In genomic region chr4:148405161-148405893, GRCh38 we compare ENCODE assay signal across 25 cellular contexts.
"Had no signal": no experiment of that assay in that cellular context is flagged by ENCODE, and none has a peak within 500 bp of the region (broad histone marks: within the 10 kb centered on the region; RNA-seq: fewer than 3 reads in every experiment).

No MANE protein-coding gene starts in this region.

- H3K27ac Mint-ChIP-seq: activated CD4-positive, alpha-beta T cell treated with anti-CD3 and anti-CD28 coated beads for 36 hours; activated naive CD8-positive, alpha-beta T cell treated with anti-CD3 and anti-CD28 coated beads, Interleukin-2, amount 10 ng/mL, durations not matched to agents 7 days and 5 days; dendritic cell treated with granulocyte-macrophage colony-stimulating factor and Interleukin-4, amounts not matched to agents 40 ng/mL and 50 ng/mL, for 4 days; endodermal cell; immature natural killer cell; T-helper 2 cell treated with Interferon-gamma antibody and Interleukin-4, amounts not matched to agents 5 μg/mL and 100 μg/mL, for 36 hours had no signal

- H3K9me3 ChIP-seq: ascending aorta, thoracic aorta had no signal

- H3K27me3 ChIP-seq: ascending aorta, brain microvascular endothelial cell had no signal

- H3K4me3 ChIP-seq: ascending aorta, thoracic aorta had no signal

- H3K36me3 ChIP-seq: ascending aorta, brain microvascular endothelial cell, thoracic aorta had no signal

- ATAC-seq: activated CD4-positive, alpha-beta T cell treated with anti-CD3 and anti-CD28 coated beads for 36 hours; esophagus mucosa; stimulated activated naive CD8-positive, alpha-beta T cell treated with anti-CD3 and anti-CD28 coated beads, Interleukin-15, Interleukin-2, amounts not matched to agents 100 U/mL and 50 U/mL, for 24 hours had no signal

- H3K4me1 ChIP-seq: ascending aorta had no signal

- DNase-seq: activated CD4-positive, alpha-beta T cell treated with anti-CD3 and anti-CD28 coated beads for 36 hours; activated CD4-positive, alpha-beta T cell treated with anti-CD3 and anti-CD28 coated beads, Interleukin-2, amount 50 U/mL, for 4 hours; activated CD4-positive, CD25-positive, alpha-beta regulatory T cell; activated effector memory CD4-positive, alpha-beta T cell treated with Interleukin-2 at 50 U/mL for 16 hours; activated naive CD4-positive, alpha-beta T cell treated with Interleukin-2 at 50 U/mL for 16 hours; activated naive CD8-positive, alpha-beta T cell treated with anti-CD3 and anti-CD28 coated beads, Interleukin-2, amount 10 ng/mL, durations not matched to agents 7 days and 5 days; brain microvascular endothelial cell; endodermal cell; foreskin fibroblast; head of caudate nucleus; hypothalamus; immature natural killer cell; kidney; naive B cell; nucleus accumbens; right cardiac atrium; stimulated activated CD4-positive, alpha-beta T cell treated with anti-CD3 and anti-CD28 coated beads, Interleukin-2, amount 100 ng/mL, for 48 hours; stimulated activated naive CD8-positive, alpha-beta T cell treated with anti-CD3 and anti-CD28 coated beads, Interleukin-15, Interleukin-2, amounts not matched to agents 100 U/mL and 50 U/mL, for 24 hours; T-helper 1 cell had no signal

- H3K9me3 Mint-ChIP-seq: activated naive CD8-positive, alpha-beta T cell treated with anti-CD3 and anti-CD28 coated beads, Interleukin-2, amount 10 ng/mL, durations not matched to agents 7 days and 5 days; dendritic cell treated with granulocyte-macrophage colony-stimulating factor and Interleukin-4, amounts not matched to agents 40 ng/mL and 50 ng/mL, for 4 days; endodermal cell; immature natural killer cell; naive B cell; neural crest cell; T-helper 2 cell treated with Interferon-gamma antibody and Interleukin-4, amounts not matched to agents 5 μg/mL and 100 μg/mL, for 36 hours had no signal

- H3K4me1 Mint-ChIP-seq: activated naive CD8-positive, alpha-beta T cell treated with anti-CD3 and anti-CD28 coated beads, Interleukin-2, amount 10 ng/mL, durations not matched to agents 7 days and 5 days; endodermal cell; immature natural killer cell; neural crest cell had no signal

- H3K27ac ChIP-seq: ascending aorta, brain microvascular endothelial cell, thoracic aorta had no signal

- H3K27me3 Mint-ChIP-seq: activated CD4-positive, alpha-beta T cell treated with anti-CD3 and anti-CD28 coated beads for 36 hours; activated naive CD8-positive, alpha-beta T cell treated with anti-CD3 and anti-CD28 coated beads, Interleukin-2, amount 10 ng/mL, durations not matched to agents 7 days and 5 days; dendritic cell treated with granulocyte-macrophage colony-stimulating factor and Interleukin-4, amounts not matched to agents 40 ng/mL and 50 ng/mL, for 4 days; naive B cell had no signal

- H3K4me3 Mint-ChIP-seq: activated CD4-positive, alpha-beta T cell treated with anti-CD3 and anti-CD28 coated beads for 36 hours; activated naive CD8-positive, alpha-beta T cell treated with anti-CD3 and anti-CD28 coated beads, Interleukin-2, amount 10 ng/mL, durations not matched to agents 7 days and 5 days; dendritic cell treated with granulocyte-macrophage colony-stimulating factor and Interleukin-4, amounts not matched to agents 40 ng/mL and 50 ng/mL, for 4 days; endodermal cell; immature natural killer cell; naive B cell; neural crest cell; T-helper 2 cell treated with Interferon-gamma antibody and Interleukin-4, amounts not matched to agents 5 μg/mL and 100 μg/mL, for 36 hours had no signal

- H3K36me3 Mint-ChIP-seq: activated naive CD8-positive, alpha-beta T cell treated with anti-CD3 and anti-CD28 coated beads, Interleukin-2, amount 10 ng/mL, durations not matched to agents 7 days and 5 days; immature natural killer cell; naive B cell had no signal
